19 cellular contexts compared by ENCODE assay signal in genomic region chr7:100066953-100067352, GRCh38. TPM values are rescaled to one million over a fixed set of nuclear protein-coding genes. Genes with fewer than 3 reads are reported as not detected.
DNase-seq lines count a peak whose midpoint lies in the region; ATAC-seq, FAIRE-seq and TF ChIP-seq lines count a peak whose summit lies in the region.
"Had no signal": no experiment of that assay in that cellular context is flagged by ENCODE, and none has a peak within 500 bp of the region (broad histone marks: within the 10 kb centered on the region; RNA-seq: fewer than 3 reads in every experiment).

No MANE protein-coding gene starts in this region.

- POLR2A ChIA-PET in HepG2 (lab: Yijun Ruan, JAX) = interaction anchor here (1.3 to 1.9 kb wide), 2 partner anchors 11 to 12 kb away, joined by 3 to 10 read pairs; no protein-coding TSS in a partner anchor

- H3K4me1 ChIP-seq in HepG2 (ENCODE audit: insufficient read depth, low read length) = peaks cover 14% of the 10 kb centered on the region
- H3K4me1 ChIP-seq in right lobe of liver = peaks cover 0 to 25% (median 10%) of the 10 kb centered on the region in 4 donors
- no peaks in the 10 kb centered on the region for H3K4me1 ChIP-seq in ascending aorta
- H3K4me1 ChIP-seq: A549 had no signal

- CTCF ChIA-PET in HepG2 (lab: Yijun Ruan, JAX; ENCODE audit: low intra/inter-chr PET ratio, low total read pairs) = no interaction called here

- TF ChIP-seq RAD21 in HepG2 (CRISPR knock-in tag; IDR thresholded peaks at IDR 0.05) = no peak

- in situ Hi-C loops in HepG2 (cut with HindIII; ENCODE audit: extremely low pct_ligation_motif_present, low pct_unique_long_range_greater_than_20kb) (no loop called here), GM13977 (cut with MboI; ENCODE audit: low pct_unique_long_range_greater_than_20kb, low sequenced_read_pairs, unreplicated experiment) (no loop called here)

- no peak overlapping the region for H3K4me3 ChIP-seq in HepG2 (replicated peaks in 1 of 3; ENCODE audit: insufficient read depth in 1 of 3, low read depth in 2 of 3, low read length in 3 of 3)
- no peak overlapping the region for H3K4me3 ChIP-seq in right lobe of liver
- H3K4me3 ChIP-seq in ascending aorta = no peak overlapping the region
- H3K4me3 ChIP-seq: A549 had no signal

- no peak overlapping the region for H3K4me2 ChIP-seq in HepG2 (ENCODE audit: low read depth, low read length)
- H3K4me2 ChIP-seq: A549 had no signal

- FAIRE-seq in HepG2 (lab: Jason Lieb, UNC) = no peak
- FAIRE-seq: A549, GM18507, GM19239 had no signal

- no peak overlapping the region for H3K9ac ChIP-seq in HepG2 (ENCODE audit: insufficient read depth, low read depth, low read length)

- no TSS peak for BruUV-seq in HepG2 (replicated peaks; lab: Mats Ljungman, UMichigan)

- H2AFZ ChIP-seq in HepG2 (ENCODE audit: low read length) = no peak overlapping the region

- TF ChIP-seq EP300 in HepG2 (IDR thresholded peaks at IDR 0.05; ENCODE audit: low read depth in 2 of 2, low read length in 2 of 2) (no peak), HepG2 (CRISPR knock-in tag; IDR thresholded peaks at IDR 0.05; ENCODE audit: borderline replicate concordance) (no peak)

- TF ChIP-seq CTCF in HepG2 (CRISPR knock-in tag; IDR thresholded peaks at IDR 0.05) (no peak), right lobe of liver (IDR thresholded peaks at IDR 0.05) (no peak), ascending aorta (IDR thresholded peaks at IDR 0.05) (no peak), GM13977 (IDR thresholded peaks at IDR 0.05; ENCODE audit: extremely low read depth, insufficient read depth, missing control alignments) (no peak)

- WGBS in HepG2 (ENCODE audit: low lambda C conversion rate) = 93% methylated on average over 6 of the region's 7 CpGs
- WGBS in right lobe of liver (ENCODE audit: insufficient coverage, low coverage, low lambda C conversion rate, missing lambda C conversion rate) = 76% methylated on average over 5 of the region's 7 CpGs

- peak; percentile 30 for ATAC-seq in HepG2
- no peak for ATAC-seq in right lobe of liver
- peak; percentile 5 for ATAC-seq in SK-N-SH treated with all-trans-retinoic acid at 6 μM for 48 hours

- TF ChIP-seq POLR2A in HepG2 (IDR thresholded peaks at IDR 0.05; ENCODE audit: insufficient read depth in 1 of 2, low read depth in 2 of 2, low read length in 2 of 2) (no peak), right lobe of liver (IDR thresholded peaks at IDR 0.05) (no peak)

- intact Hi-C loops in HepG2 (cut with micrococcal nuclease; ENCODE audit: unreplicated experiment) (no loop called here), right lobe of liver (cut with DNase I) (no loop called here), ascending aorta (cut with DNase I) (no loop called here)

- no peaks in the 10 kb centered on the region for H3K79me2 ChIP-seq in HepG2 (ENCODE audit: insufficient read depth, low read length)

- no peaks in the 10 kb centered on the region; the same call in 1 of the 2 replicates for H4K20me1 ChIP-seq in HepG2 (ENCODE audit: insufficient read depth, low read length)

- H3K27me3 ChIP-seq in HepG2 (ENCODE audit: control insufficient read depth in 1 of 2, insufficient read depth in 2 of 2, low read length in 2 of 2) (no peaks in the 10 kb centered on the region), right lobe of liver (no peaks in the 10 kb centered on the region), ascending aorta (no peaks in the 10 kb centered on the region)

- DNase-seq in HepG2 (ENCODE audit: low spot score) = no peak
- no peak for DNase-seq in right lobe of liver
- DNase-seq in midbrain (lab: John Stamatoyannopoulos, UW) = peak; percentile 8
- no peak for DNase-seq in NCI-H2107 (lab: John Stamatoyannopoulos, UW)
- no peak for DNase-seq in NCI-H524 (lab: John Stamatoyannopoulos, UW)
- DNase-seq in ascending aorta (ENCODE audit: low spot score in 2 of 2) = no peak
- no peak for DNase-seq in GM13977 (ENCODE audit: low spot score)
- DNase-seq: COR-L47, DMS153, NCI-H1417 treated with DMSO at 0.1 percent for 48 hours, NCI-H2081, NCI-H226, NCI-H69, SHP77, SW 1271 had no signal

- H3K27ac ChIP-seq in HepG2 (ENCODE audit: extremely low read length, insufficient read depth, low read length) (no peak overlapping the region), right lobe of liver (peak overlapping the region in 1 of 3 donors; percentile 89), ascending aorta (no peak overlapping the region)
- H3K27ac ChIP-seq: A549 had no signal

- no peaks in the 10 kb centered on the region for H3K9me3 ChIP-seq in HepG2 (ENCODE audit: low read length)
- peaks cover under 1 to 16% (median 8%) of the 10 kb centered on the region in 4 donors for H3K9me3 ChIP-seq in right lobe of liver
- H3K9me3 ChIP-seq in ascending aorta = peaks cover 15 to 17% of the 10 kb centered on the region in 2 donors

- H3K36me3 ChIP-seq in HepG2 (replicated peaks in 1 of 2; ENCODE audit: control insufficient read depth in 1 of 2, insufficient read depth in 2 of 2, low read length in 2 of 2) (peaks cover 17 to 41% of the 10 kb centered on the region in 2 experiments), right lobe of liver (peaks cover 8 to 33% (median 24%) of the 10 kb centered on the region in 4 donors), ascending aorta (peaks cover 55 to 59% of the 10 kb centered on the region in 2 donors)

RNA-seq across cellular contexts. Expression of gene ZNF3, which starts 14.6 kb away (rescaled TPM):
- 53.2 and 56.9 TPM in 2 replicates for total RNA-seq in HepG2 (2016; rRNA removed; fragmentation: Illumina TruSeq; extraction: Trizol)
- 14.5 and 17.2 TPM in 2 replicates for total RNA-seq in HepG2 (2016; cell fraction: cytosol; rRNA removed; fragmentation: Illumina TruSeq; extraction: Trizol; ENCODE audit: low read depth)
- total RNA-seq in HepG2 (2016; cell fraction: insoluble cytoplasmic fraction; rRNA removed; fragmentation: Illumina TruSeq; extraction: Trizol) = 49.6 and 57.2 TPM in 2 replicates
- total RNA-seq in HepG2 (2016; cell fraction: membrane; rRNA removed; fragmentation: Illumina TruSeq; extraction: Trizol) = 31.0 and 33.2 TPM in 2 replicates
- total RNA-seq in HepG2 (2016; cell fraction: nucleus; rRNA removed; fragmentation: Illumina TruSeq; extraction: Trizol) = 75.6 and 79.7 TPM in 2 replicates
- polyA plus RNA-seq in HepG2 (2011; rRNA removed) = 29.1 and 33.7 TPM in 2 replicates
- 14.7 and 19.2 TPM in 2 replicates for polyA plus RNA-seq in HepG2 (2011; cell fraction: cytosol; rRNA removed)
- 57.3 and 62.4 TPM in 2 replicates for polyA plus RNA-seq in HepG2 (2011; cell fraction: nucleus; rRNA removed)
- 30.0 and 30.2 TPM in 2 replicates for polyA plus RNA-seq in HepG2 (2012)
- 5.1 and 5.2 TPM in 2 replicates for polyA plus RNA-seq in HepG2 (2016; cell fraction: cytosol; fragmentation: Illumina TruSeq; extraction: Trizol; ENCODE audit: low read depth)
- 35.8 and 38.2 TPM in 2 replicates for polyA plus RNA-seq in HepG2 (2016; cell fraction: insoluble cytoplasmic fraction; fragmentation: Illumina TruSeq; extraction: Trizol; ENCODE audit: low read depth)
- polyA plus RNA-seq in HepG2 (2016; cell fraction: membrane; fragmentation: Illumina TruSeq; extraction: Trizol; ENCODE audit: low read depth) = 12.2 and 13.7 TPM in 2 replicates
- polyA plus RNA-seq in HepG2 (2016; cell fraction: nucleus; fragmentation: Illumina TruSeq; extraction: Trizol; ENCODE audit: insufficient read depth, low read depth) = 98.1 and 100 TPM in 2 replicates
- 32.6 and 73.5 TPM in 2 replicates for polyA minus RNA-seq in HepG2 (2011; rRNA and poly(A)+ RNA removed; ENCODE audit: low replicate concordance)
- polyA minus RNA-seq in HepG2 (2011; cell fraction: cytosol; rRNA and poly(A)+ RNA removed) = 17.8 and 19.3 TPM in 2 replicates
- polyA minus RNA-seq in HepG2 (2011; cell fraction: nucleus; rRNA and poly(A)+ RNA removed) = 103 and 106 TPM in 2 replicates
- total RNA-seq in right lobe of liver = 10 to 100 TPM in 5 of 6 experiments, 1 to 10 TPM in 1; 9.7 to 18.8 (median 14.0) TPM
- total RNA-seq in ascending aorta = 6.9 TPM

RNA-seq across cellular contexts. Expression of gene ZSCAN21, which starts 17.4 kb away (rescaled TPM):
- 10.0 and 11.8 TPM in 2 replicates for total RNA-seq in HepG2 (2016; rRNA removed; fragmentation: Illumina TruSeq; extraction: Trizol)
- total RNA-seq in HepG2 (2016; cell fraction: cytosol; rRNA removed; fragmentation: Illumina TruSeq; extraction: Trizol; ENCODE audit: low read depth) = 3.2 and 3.8 TPM in 2 replicates
- 9.0 and 11.1 TPM in 2 replicates for total RNA-seq in HepG2 (2016; cell fraction: insoluble cytoplasmic fraction; rRNA removed; fragmentation: Illumina TruSeq; extraction: Trizol)
- total RNA-seq in HepG2 (2016; cell fraction: membrane; rRNA removed; fragmentation: Illumina TruSeq; extraction: Trizol) = 5.6 and 5.8 TPM in 2 replicates
- total RNA-seq in HepG2 (2016; cell fraction: nucleus; rRNA removed; fragmentation: Illumina TruSeq; extraction: Trizol) = 6.2 and 6.3 TPM in 2 replicates
- polyA plus RNA-seq in HepG2 (2011; rRNA removed) = 7.0 and 8.5 TPM in 2 replicates
- polyA plus RNA-seq in HepG2 (2011; cell fraction: cytosol; rRNA removed) = 6.5 and 7.7 TPM in 2 replicates
- 4.4 and 4.7 TPM in 2 replicates for polyA plus RNA-seq in HepG2 (2011; cell fraction: nucleus; rRNA removed)
- polyA plus RNA-seq in HepG2 (2012) = 5.6 and 6.7 TPM in 2 replicates
- polyA plus RNA-seq in HepG2 (2016; cell fraction: cytosol; fragmentation: Illumina TruSeq; extraction: Trizol; ENCODE audit: low read depth) = 1.5 and 1.7 TPM in 2 replicates
- 10.0 and 11.5 TPM in 2 replicates for polyA plus RNA-seq in HepG2 (2016; cell fraction: insoluble cytoplasmic fraction; fragmentation: Illumina TruSeq; extraction: Trizol; ENCODE audit: low read depth)
- 3.1 and 3.5 TPM in 2 replicates for polyA plus RNA-seq in HepG2 (2016; cell fraction: membrane; fragmentation: Illumina TruSeq; extraction: Trizol; ENCODE audit: low read depth)
- polyA plus RNA-seq in HepG2 (2016; cell fraction: nucleus; fragmentation: Illumina TruSeq; extraction: Trizol; ENCODE audit: insufficient read depth, low read depth) = 8.6 and 9.3 TPM in 2 replicates
- 4.0 and 4.9 TPM in 2 replicates for polyA minus RNA-seq in HepG2 (2011; rRNA and poly(A)+ RNA removed; ENCODE audit: low replicate concordance)
- polyA minus RNA-seq in HepG2 (2011; cell fraction: cytosol; rRNA and poly(A)+ RNA removed) = 2.6 and 5.7 TPM in 2 replicates
- 3.1 and 4.2 TPM in 2 replicates for polyA minus RNA-seq in HepG2 (2011; cell fraction: nucleus; rRNA and poly(A)+ RNA removed)
- 1 to 10 TPM; 4.3 to 8.1 (median 5.7) TPM for total RNA-seq in right lobe of liver
- total RNA-seq in ascending aorta = 58.5 TPM

RNA-seq across cellular contexts. Expression of gene COPS6, which starts 21.8 kb away (rescaled TPM):
- total RNA-seq in HepG2 (2016; rRNA removed; fragmentation: Illumina TruSeq; extraction: Trizol) = 33.4 and 64.4 TPM in 2 replicates
- 9.5 and 10.2 TPM in 2 replicates for total RNA-seq in HepG2 (2016; cell fraction: cytosol; rRNA removed; fragmentation: Illumina TruSeq; extraction: Trizol; ENCODE audit: low read depth)
- total RNA-seq in HepG2 (2016; cell fraction: insoluble cytoplasmic fraction; rRNA removed; fragmentation: Illumina TruSeq; extraction: Trizol) = 36.3 and 62.5 TPM in 2 replicates
- 15.0 and 17.1 TPM in 2 replicates for total RNA-seq in HepG2 (2016; cell fraction: membrane; rRNA removed; fragmentation: Illumina TruSeq; extraction: Trizol)
- total RNA-seq in HepG2 (2016; cell fraction: nucleus; rRNA removed; fragmentation: Illumina TruSeq; extraction: Trizol) = 28.6 and 31.2 TPM in 2 replicates
- 117 and 124 TPM in 2 replicates for polyA plus RNA-seq in HepG2 (2011; rRNA removed)
- polyA plus RNA-seq in HepG2 (2011; cell fraction: cytosol; rRNA removed) = 122 and 127 TPM in 2 replicates
- polyA plus RNA-seq in HepG2 (2011; cell fraction: nucleus; rRNA removed) = 63.0 and 72.5 TPM in 2 replicates
- 71.1 and 91.2 TPM in 2 replicates for polyA plus RNA-seq in HepG2 (2012)
- polyA plus RNA-seq in HepG2 (2016; cell fraction: cytosol; fragmentation: Illumina TruSeq; extraction: Trizol; ENCODE audit: low read depth) = 26.8 and 27.5 TPM in 2 replicates
- 132 and 136 TPM in 2 replicates for polyA plus RNA-seq in HepG2 (2016; cell fraction: insoluble cytoplasmic fraction; fragmentation: Illumina TruSeq; extraction: Trizol; ENCODE audit: low read depth)
- 25.7 and 26.0 TPM in 2 replicates for polyA plus RNA-seq in HepG2 (2016; cell fraction: membrane; fragmentation: Illumina TruSeq; extraction: Trizol; ENCODE audit: low read depth)
- 83.2 and 85.6 TPM in 2 replicates for polyA plus RNA-seq in HepG2 (2016; cell fraction: nucleus; fragmentation: Illumina TruSeq; extraction: Trizol; ENCODE audit: insufficient read depth, low read depth)
- polyA minus RNA-seq in HepG2 (2011; rRNA and poly(A)+ RNA removed; ENCODE audit: low replicate concordance) = 104 and 348 TPM in 2 replicates
- polyA minus RNA-seq in HepG2 (2011; cell fraction: cytosol; rRNA and poly(A)+ RNA removed) = 44.1 and 55.6 TPM in 2 replicates
- polyA minus RNA-seq in HepG2 (2011; cell fraction: nucleus; rRNA and poly(A)+ RNA removed) = 29.6 and 33.3 TPM in 2 replicates
- 10 to 100 TPM; 28.3 to 49.7 (median 42.7) TPM for total RNA-seq in right lobe of liver
- 18.1 TPM for total RNA-seq in ascending aorta

RNA-seq across cellular contexts. Expression of gene MCM7, which starts 34.2 kb away (rescaled TPM):
- total RNA-seq in HepG2 (2016; rRNA removed; fragmentation: Illumina TruSeq; extraction: Trizol) (214 and 229 TPM in 2 replicates), right lobe of liver (10 to 100 TPM; 12.6 to 25.9 (median 20.8) TPM), ascending aorta (52.2 TPM)
- 19.3 and 25.3 TPM in 2 replicates for total RNA-seq in HepG2 (2016; cell fraction: cytosol; rRNA removed; fragmentation: Illumina TruSeq; extraction: Trizol; ENCODE audit: low read depth)
- total RNA-seq in HepG2 (2016; cell fraction: insoluble cytoplasmic fraction; rRNA removed; fragmentation: Illumina TruSeq; extraction: Trizol) = 222 and 231 TPM in 2 replicates
- total RNA-seq in HepG2 (2016; cell fraction: membrane; rRNA removed; fragmentation: Illumina TruSeq; extraction: Trizol) = 36.3 and 40.6 TPM in 2 replicates
- total RNA-seq in HepG2 (2016; cell fraction: nucleus; rRNA removed; fragmentation: Illumina TruSeq; extraction: Trizol) = 158 and 170 TPM in 2 replicates
- 74.6 and 84.5 TPM in 2 replicates for polyA plus RNA-seq in HepG2 (2011; rRNA removed)
- 43.5 and 88.2 TPM in 2 replicates for polyA plus RNA-seq in HepG2 (2011; cell fraction: cytosol; rRNA removed)
- polyA plus RNA-seq in HepG2 (2011; cell fraction: nucleus; rRNA removed) = 179 and 250 TPM in 2 replicates
- polyA plus RNA-seq in HepG2 (2012) = 55.3 and 79.0 TPM in 2 replicates
- polyA plus RNA-seq in HepG2 (2016; cell fraction: cytosol; fragmentation: Illumina TruSeq; extraction: Trizol; ENCODE audit: low read depth) = 13.7 and 15.9 TPM in 2 replicates
- polyA plus RNA-seq in HepG2 (2016; cell fraction: insoluble cytoplasmic fraction; fragmentation: Illumina TruSeq; extraction: Trizol; ENCODE audit: low read depth) = 184 and 192 TPM in 2 replicates
- polyA plus RNA-seq in HepG2 (2016; cell fraction: membrane; fragmentation: Illumina TruSeq; extraction: Trizol; ENCODE audit: low read depth) = 21.2 and 24.5 TPM in 2 replicates
- polyA plus RNA-seq in HepG2 (2016; cell fraction: nucleus; fragmentation: Illumina TruSeq; extraction: Trizol; ENCODE audit: insufficient read depth, low read depth) = 208 and 214 TPM in 2 replicates
- polyA minus RNA-seq in HepG2 (2011; rRNA and poly(A)+ RNA removed; ENCODE audit: low replicate concordance) = 187 and 581 TPM in 2 replicates
- 44.7 and 74.8 TPM in 2 replicates for polyA minus RNA-seq in HepG2 (2011; cell fraction: cytosol; rRNA and poly(A)+ RNA removed)
- 108 and 139 TPM in 2 replicates for polyA minus RNA-seq in HepG2 (2011; cell fraction: nucleus; rRNA and poly(A)+ RNA removed)

RNA-seq across cellular contexts. Expression of gene AP4M1, which starts 34.5 kb away (rescaled TPM):
- 8.2 and 9.7 TPM in 2 replicates for total RNA-seq in HepG2 (2016; rRNA removed; fragmentation: Illumina TruSeq; extraction: Trizol)
- 4.1 and 5.3 TPM in 2 replicates for total RNA-seq in HepG2 (2016; cell fraction: cytosol; rRNA removed; fragmentation: Illumina TruSeq; extraction: Trizol; ENCODE audit: low read depth)
- total RNA-seq in HepG2 (2016; cell fraction: insoluble cytoplasmic fraction; rRNA removed; fragmentation: Illumina TruSeq; extraction: Trizol) = 7.7 and 10.0 TPM in 2 replicates
- total RNA-seq in HepG2 (2016; cell fraction: membrane; rRNA removed; fragmentation: Illumina TruSeq; extraction: Trizol) = 5.6 and 6.2 TPM in 2 replicates
- 5.9 and 11.5 TPM in 2 replicates for total RNA-seq in HepG2 (2016; cell fraction: nucleus; rRNA removed; fragmentation: Illumina TruSeq; extraction: Trizol)
- 6.0 and 6.3 TPM in 2 replicates for polyA plus RNA-seq in HepG2 (2011; rRNA removed)
- 3.9 and 4.9 TPM in 2 replicates for polyA plus RNA-seq in HepG2 (2011; cell fraction: cytosol; rRNA removed)
- polyA plus RNA-seq in HepG2 (2011; cell fraction: nucleus; rRNA removed) = 11.1 and 15.0 TPM in 2 replicates
- 4.9 and 5.0 TPM in 2 replicates for polyA plus RNA-seq in HepG2 (2012)
- 2.8 and 2.9 TPM in 2 replicates for polyA plus RNA-seq in HepG2 (2016; cell fraction: cytosol; fragmentation: Illumina TruSeq; extraction: Trizol; ENCODE audit: low read depth)
- polyA plus RNA-seq in HepG2 (2016; cell fraction: insoluble cytoplasmic fraction; fragmentation: Illumina TruSeq; extraction: Trizol; ENCODE audit: low read depth) = 5.9 and 7.7 TPM in 2 replicates
- polyA plus RNA-seq in HepG2 (2016; cell fraction: membrane; fragmentation: Illumina TruSeq; extraction: Trizol; ENCODE audit: low read depth) = 3.9 and 4.1 TPM in 2 replicates
- 13.0 and 18.6 TPM in 2 replicates for polyA plus RNA-seq in HepG2 (2016; cell fraction: nucleus; fragmentation: Illumina TruSeq; extraction: Trizol; ENCODE audit: insufficient read depth, low read depth)
- 10.8 and 17.7 TPM in 2 replicates for polyA minus RNA-seq in HepG2 (2011; rRNA and poly(A)+ RNA removed; ENCODE audit: low replicate concordance)
- polyA minus RNA-seq in HepG2 (2011; cell fraction: cytosol; rRNA and poly(A)+ RNA removed) = 3.0 and 5.2 TPM in 2 replicates
- 6.7 and 7.2 TPM in 2 replicates for polyA minus RNA-seq in HepG2 (2011; cell fraction: nucleus; rRNA and poly(A)+ RNA removed)
- 1 to 10 TPM; 2.7 to 7.3 (median 4.3) TPM for total RNA-seq in right lobe of liver
- total RNA-seq in ascending aorta = 29.6 TPM

Comparison
In these comparisons a context has a peak if more than half of its experiments do, and no peak if none do; other contexts are left out.
1. ATAC-seq: peak in HepG2 (single experiment) and SK-N-SH treated with all-trans-retinoic acid at 6 μM for 48 hours (single experiment); none in right lobe of liver (0 of 4).